Comparison of ENCODE assay signal across 23 cellular contexts in the genomic region with DNA sequence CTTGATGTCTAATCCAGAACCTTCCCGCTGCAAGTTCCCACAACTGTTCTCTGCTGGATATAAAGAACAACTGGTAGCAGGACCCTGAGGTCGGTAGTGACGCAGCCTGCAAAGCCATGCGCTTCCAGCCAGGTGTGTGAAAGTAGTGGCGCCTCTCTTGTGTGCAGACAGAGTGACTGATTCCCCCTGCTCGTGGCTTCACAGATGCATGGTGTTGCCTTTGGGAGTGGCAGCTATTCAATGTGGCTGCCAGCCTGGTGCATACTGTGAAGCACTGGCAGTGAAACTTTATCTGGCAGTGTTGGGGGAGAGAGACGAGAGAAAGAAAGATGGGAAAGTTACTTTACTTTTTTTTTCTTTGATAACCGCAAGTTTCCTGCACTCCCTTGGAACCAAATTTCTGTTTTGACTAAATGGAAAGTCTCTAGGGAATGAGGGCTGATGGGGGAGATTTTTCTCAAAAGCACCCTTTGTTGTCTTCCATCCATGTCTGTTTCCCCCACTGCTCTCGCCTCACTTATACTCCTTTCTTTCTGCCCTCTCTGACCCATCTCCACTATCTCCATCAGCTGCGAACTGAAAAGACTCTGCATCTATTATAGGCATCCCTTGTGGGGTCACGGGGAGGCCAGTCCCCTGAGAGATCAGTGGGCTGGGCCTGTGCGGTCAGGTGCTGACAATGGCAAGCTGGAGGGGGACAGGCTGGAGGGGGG.
DNase-seq lines count a peak whose midpoint lies in the region; ATAC-seq, FAIRE-seq and TF ChIP-seq lines count a peak whose summit lies in the region.
"Had no signal": no experiment of that assay in that cellular context is flagged by ENCODE, and none has a peak within 500 bp of the region (broad histone marks: within the 10 kb centered on the region; RNA-seq: fewer than 3 reads in every experiment).

No MANE protein-coding gene starts in this region.

- H3K36me3 ChIP-seq in GM06990 (ENCODE audit: control insufficient read depth, insufficient read depth, low read length) (no peaks in the 10 kb centered on the region), psoas muscle (ENCODE audit: insufficient read depth in 1 of 2, low read depth in 1 of 2) (no peaks in the 10 kb centered on the region)
- H3K36me3 ChIP-seq: breast epithelium had no signal

- H3K4me1 ChIP-seq in psoas muscle: peaks cover 10% of the 10 kb centered on the region
- H3K4me1 ChIP-seq: breast epithelium, foreskin keratinocyte had no signal

- H3K27ac ChIP-seq in psoas muscle: no peak overlapping the region
- H3K27ac ChIP-seq: breast epithelium, foreskin keratinocyte, KMS-11 had no signal

- H3K4me3 ChIP-seq in GM06990 (replicated peaks; ENCODE audit: low read depth, low read length): no peak overlapping the region
- H3K4me3 ChIP-seq in astrocyte of the spinal cord (ENCODE audit: low read depth, low read length): no peak overlapping the region
- no peak overlapping the region for H3K4me3 ChIP-seq in psoas muscle
- H3K4me3 ChIP-seq: breast epithelium had no signal

- TF ChIP-seq CTCF in GM06990 (IDR thresholded peaks at IDR 0.05; ENCODE audit: insufficient read depth, low read length, poor library complexity, severe bottlenecking) (no peak), astrocyte of the spinal cord (IDR thresholded peaks at IDR 0.05; ENCODE audit: low read depth, low read length) (no peak), psoas muscle (IDR thresholded peaks at IDR 0.05) (no peak)

- FAIRE-seq in RCC 7860 (lab: Jason Lieb, UNC): no peak
- FAIRE-seq: endothelial cell of umbilical vein, GM18507, H54, kidney, small intestine had no signal

- H3K9me3 ChIP-seq in psoas muscle: no peaks in the 10 kb centered on the region

- DNase-seq in GM06990 (ENCODE audit: extremely low read depth, insufficient read length): peak; percentile 6
- DNase-seq in astrocyte of the spinal cord (ENCODE audit: low read depth, low spot score): peak; percentile 2
- peak in 1 of 2 donors; percentile 46 for DNase-seq in psoas muscle
- DNase-seq in AG20443 (ENCODE audit: low spot score): no peak
- DNase-seq in RCC 7860 (ENCODE audit: low spot score): no peak
- DNase-seq: activated CD4-positive, alpha-beta T cell treated with anti-CD3 and anti-CD28 coated beads, Interleukin-2, amount 10 ng/mL, durations not matched to agents 24 days and 14 days; CD8-positive, alpha-beta memory T cell; DMS79 treated with DMSO at 0.1 percent for 48 hours; foreskin keratinocyte; kidney; natural killer cell; NCI-H1930; NCI-H510A treated with DMSO at 0.1 percent for 48 hours; small intestine; stimulated activated CD4-positive, alpha-beta T cell treated with anti-CD3 and anti-CD28 coated beads, Interleukin-4, amount 100 ng/mL, for 24 hours had no signal

- in situ Hi-C loops in astrocyte of the spinal cord (cut with HindIII; ENCODE audit: low sequenced_read_pairs): no loop called here

- H3K27me3 ChIP-seq in GM06990 (replicated peaks; ENCODE audit: control insufficient read depth, insufficient read depth, low read length): no peaks in the 10 kb centered on the region; the same call in 1 of the 2 replicates
- H3K27me3 ChIP-seq in psoas muscle (ENCODE audit: insufficient read depth in 3 of 3, low read length in 2 of 3): no peaks in the 10 kb centered on the region
- H3K27me3 ChIP-seq: breast epithelium had no signal

- intact Hi-C loops in psoas muscle (cut with DNase I): no loop called here

- ATAC-seq in HG02642 (IDR thresholded peaks at IDR 0.05; ENCODE audit: poor library complexity, unreplicated experiment): peak; percentile 70
- peak in 3 of 4 donors; percentile 42 to 68 (median 44) for ATAC-seq in psoas muscle
- no peak for ATAC-seq in HG02678 (IDR thresholded peaks at IDR 0.05; ENCODE audit: unreplicated experiment)
- no peak for ATAC-seq in HG02981 (IDR thresholded peaks at IDR 0.05; ENCODE audit: unreplicated experiment)
- ATAC-seq: foreskin keratinocyte, natural killer cell had no signal

- WGBS in psoas muscle, 3 donors: 54 to 71% (median 63%) methylated on average over 12 of the region's 12 CpGs

Comparison
In these comparisons a context has a peak if more than half of its experiments do, and no peak if none do; other contexts are left out.
1. DNase-seq: peak in GM06990 (single experiment) and astrocyte of the spinal cord (single experiment); none in AG20443 (single experiment) and RCC 7860 (single experiment).
2. ATAC-seq: peak in HG02642 (single experiment) and psoas muscle (3 of 4); none in HG02678 (single experiment) and HG02981 (single experiment).